Comparison of ENCODE assay signal across 8 cellular contexts in genomic region chr15:89356634-89357298, GRCh38. TPM values are rescaled to one million over a fixed set of nuclear protein-coding genes. Genes with fewer than 3 reads are reported as not detected.
DNase-seq lines count a peak whose midpoint lies in the region; ATAC-seq and TF ChIP-seq lines count a peak whose summit lies in the region.

No MANE protein-coding gene starts in this region.

- no peak for DNase-seq in BJ (ENCODE audit: low read depth)
- peak; percentile 32 for DNase-seq in H4 (ENCODE audit: low spot score)
- DNase-seq in RKO (ENCODE audit: low spot score): peak; percentile 46
- DNase-seq in glomerular visceral epithelial cell (ENCODE audit: extremely low spot score): peak; percentile 16
- no peak for DNase-seq in stimulated activated CD4-positive, alpha-beta T cell treated with anti-CD3 and anti-CD28 coated beads, Interleukin-2, amount 100 ng/mL, for 24 hours
- no peak for DNase-seq in stimulated activated naive CD8-positive, alpha-beta T cell treated with anti-CD3 and anti-CD28 coated beads, Interleukin-15, Interleukin-2, amounts not matched to agents 100 U/mL and 50 U/mL, for 24 hours
- DNase-seq in GF-D8 (lab: John Stamatoyannopoulos, UW): no peak

- POLR2A ChIA-PET in BJ (lab: Charles Lee): no interaction called here

- peak; percentile 59 for TF ChIP-seq CTCF in BJ (IDR thresholded peaks at IDR 0.05; ENCODE audit: insufficient read depth, low read depth, low read length)

- CTCF ChIA-PET in BJ (lab: Yijun Ruan, JAX): interaction anchor here (0.6 to 7.8 kb wide), 25 partner anchors 11 to 214 kb away, joined by 3 to 164 read pairs (median 7); partner anchors contain the start of gene POLG

- ATAC-seq in stimulated activated naive CD8-positive, alpha-beta T cell treated with anti-CD3 and anti-CD28 coated beads, Interleukin-15, Interleukin-2, amounts not matched to agents 100 U/mL and 50 U/mL, for 24 hours: no peak
- no peak for ATAC-seq in GM19351 (IDR thresholded peaks at IDR 0.05; ENCODE audit: unreplicated experiment)

- H3K27me3 ChIP-seq in BJ (ENCODE audit: control insufficient read depth, insufficient read depth, low read length): peaks cover 57% of the 10 kb centered on the region

- H3K36me3 ChIP-seq in BJ (ENCODE audit: control insufficient read depth, insufficient read depth, low read length): no peaks in the 10 kb centered on the region

- H3K4me3 ChIP-seq in BJ (ENCODE audit: low read depth, low read length): no peak overlapping the region

RNA-seq across cellular contexts. Expression of gene POLG, which starts 22.1 kb away (rescaled TPM):
- 13.9 and 17.6 TPM in 2 replicates for polyA plus RNA-seq in BJ (2011; rRNA removed)
- 21.4 and 22.4 TPM in 2 replicates for polyA minus RNA-seq in BJ (2011; rRNA and poly(A)+ RNA removed)
- total RNA-seq in H4 (2014; rRNA removed; shearing (Covaris generic)): 19.5 and 36.9 TPM in 2 replicates

Comparison
In these comparisons a context has a peak if more than half of its experiments do, and no peak if none do; other contexts are left out.
1. DNase-seq: peak in H4 (single experiment), RKO (single experiment) and glomerular visceral epithelial cell (single experiment); none in BJ (single experiment), stimulated activated CD4-positive, alpha-beta T cell treated with anti-CD3 and anti-CD28 coated beads, Interleukin-2, amount 100 ng/mL, for 24 hours (0 of 2), stimulated activated naive CD8-positive, alpha-beta T cell treated with anti-CD3 and anti-CD28 coated beads, Interleukin-15, Interleukin-2, amounts not matched to agents 100 U/mL and 50 U/mL, for 24 hours (single experiment) and GF-D8 (single experiment).